ENCODE assay signal across 8 cellular contexts in genomic region chr2:234483568-234484251, GRCh38. TPM values are rescaled to one million over a fixed set of nuclear protein-coding genes. Genes with fewer than 3 reads are reported as not detected.
DNase-seq lines count a peak whose midpoint lies in the region; ATAC-seq, FAIRE-seq and TF ChIP-seq lines count a peak whose summit lies in the region.

No MANE protein-coding gene starts in this region.

- H3K4me1 ChIP-seq in GM12878 (ENCODE audit: control insufficient read depth, insufficient read depth, low read length) (peaks cover 11% of the 10 kb centered on the region), small intestine (ENCODE audit: control insufficient read depth in 2 of 2, insufficient read depth in 1 of 2, low read depth in 1 of 2, low read length in 1 of 2) (no peaks in the 10 kb centered on the region)

- ATAC-seq in HG02870 (IDR thresholded peaks at IDR 0.05; ENCODE audit: unreplicated experiment), result peak; percentile 72
- ATAC-seq in GM12878, result peak; percentile 86
- no peak for ATAC-seq in GM19324 (IDR thresholded peaks at IDR 0.05; ENCODE audit: low FRiP score, unreplicated experiment)

- 2% methylated on average over 9 of the region's 9 CpGs for WGBS in GM12878 (ENCODE audit: insufficient coverage, insufficient replicate concordance, low lambda C conversion rate, missing lambda C conversion rate)
- 44 to 65% (median 44%) methylated on average over 9 of the region's 9 CpGs for WGBS in small intestine, 3 donors

- H3K27me3 ChIP-seq in GM12878 (replicated peaks in 1 of 2; ENCODE audit: control insufficient read depth in 2 of 2, insufficient read depth in 2 of 2, low read length in 1 of 2) (no peaks in the 10 kb centered on the region), small intestine (ENCODE audit: control insufficient read depth in 2 of 2, insufficient read depth in 2 of 2, low read length in 2 of 2) (no peaks in the 10 kb centered on the region)

- peak overlapping the region; percentile 35 for H3K4me2 ChIP-seq in GM12878 (ENCODE audit: control insufficient read depth, insufficient read depth)

- H3K9ac ChIP-seq in GM12878 (ENCODE audit: control insufficient read depth, insufficient read depth, low read length), result no peak overlapping the region

- no peak for TF ChIP-seq POLR2A in GM12878 (IDR thresholded peaks at IDR 0.05; ENCODE audit: low read depth, low read length)

- CTCF ChIA-PET in GM12878 (lab: Yijun Ruan, JAX), result interaction anchor here (0.9 kb wide), 1 partner anchor 194 kb away, joined by 3 read pairs; no protein-coding TSS in a partner anchor

- peak; percentile 44 for DNase-seq in GM13976 (ENCODE audit: low spot score)
- peak; percentile 42 to 96 (median 78) for DNase-seq in T-helper 2 cell
- peak; percentile 40 for DNase-seq in GM12878 (ENCODE audit: low read depth, low spot score)
- peak; percentile 47 for DNase-seq in small intestine
- DNase-seq in Kasumi-1 (lab: John Stamatoyannopoulos, UW), result no peak
- DNase-seq in NCI-H1092 (lab: John Stamatoyannopoulos, UW), result no peak

- POLR2A ChIA-PET in GM12878 (lab: Charles Lee), result no interaction called here

- intact Hi-C loops in GM12878 (cut with micrococcal nuclease; ENCODE audit: unreplicated experiment), result no loop called here

- no peaks in the 10 kb centered on the region for H4K20me1 ChIP-seq in GM12878 (ENCODE audit: control insufficient read depth, insufficient read depth)

- TF ChIP-seq EP300 in GM12878 (IDR thresholded peaks at IDR 0.05; ENCODE audit: borderline replicate concordance in 1 of 2, control insufficient read depth in 1 of 2, low read depth in 2 of 2, low read length in 2 of 2), result no peak; a peak in 1 of 4 replicates

- TF ChIP-seq RAD21 in GM12878 (IDR thresholded peaks at IDR 0.05; ENCODE audit: insufficient read depth, low read depth, low read length), result no peak; the same call in 1 of the 2 replicates

- no peak overlapping the region for H2AFZ ChIP-seq in GM12878 (ENCODE audit: control insufficient read depth, low read depth, low read length)

- TF ChIP-seq CTCF in GM13976 (IDR thresholded peaks at IDR 0.05; ENCODE audit: borderline replicate concordance, control extremely low read depth, extremely low read depth, insufficient read depth, missing control alignments), result no peak
- peak in 2 of 3 experiments; percentile 38 to 43; a peak in 4 of 6 replicates for TF ChIP-seq CTCF in GM12878 (IDR thresholded peaks at IDR 0.05 in 2 of 3, conservative IDR thresholded peaks at IDR 0.05 in 1 of 3; ENCODE audit: control insufficient read depth in 2 of 3, extremely low read depth in 1 of 3, insufficient read depth in 1 of 3, low read depth in 3 of 3, low read length in 3 of 3)

- no peak overlapping the region for H3K4me3 ChIP-seq in GM12878
- H3K4me3 ChIP-seq in small intestine (ENCODE audit: low read depth in 1 of 2, low read length in 2 of 2), result no peak overlapping the region

- H3K36me3 ChIP-seq in GM12878 (ENCODE audit: control insufficient read depth in 2 of 2, insufficient read depth in 2 of 2, low read length in 1 of 2) (no peaks in the 10 kb centered on the region), small intestine (ENCODE audit: control insufficient read depth in 2 of 2, insufficient read depth in 2 of 2, low read length in 2 of 2) (no peaks in the 10 kb centered on the region)

- in situ Hi-C loops in GM13976 (cut with MboI; ENCODE audit: low sequenced_read_pairs, unreplicated experiment), result no loop called here
- in situ Hi-C loops in GM12878 (cut with MboI), result no loop called here

- RAD21 ChIA-PET in GM12878 (lab: Charles Lee; ENCODE audit: unreplicated experiment), result interaction anchor here (0.6 kb wide), 1 partner anchor 57 kb away, joined by 4 read pairs; no protein-coding TSS in a partner anchor

- H3K79me2 ChIP-seq in GM12878 (ENCODE audit: control insufficient read depth, insufficient read depth, low read length), result no peaks in the 10 kb centered on the region

- H3K27ac ChIP-seq in GM12878 (ENCODE audit: control insufficient read depth, insufficient read depth) (no peak overlapping the region; the same call in 1 of the 2 replicates), small intestine (ENCODE audit: low read depth in 1 of 2, low read length in 1 of 2) (no peak overlapping the region)

- no TSS peak for BruUV-seq in GM12878 (replicated peaks; lab: Mats Ljungman, UMichigan)

- no peaks in the 10 kb centered on the region for H3K9me3 ChIP-seq in GM12878 (replicated peaks; ENCODE audit: control insufficient read depth, insufficient read depth, low read length)
- no peaks in the 10 kb centered on the region for H3K9me3 ChIP-seq in small intestine (ENCODE audit: control insufficient read depth, low read depth)

- FAIRE-seq in GM12878 (lab: Jason Lieb, UNC) (no peak), small intestine (lab: Jason Lieb, UNC) (no peak)

- SMC1A ChIA-PET in GM12878 (lab: Charles Lee; ENCODE audit: uncharacterized antibody, unreplicated experiment), result interaction anchor here (0.9 to 1.2 kb wide), 3 partner anchors 31 to 195 kb away, joined by 3 to 5 read pairs (median 4); no protein-coding TSS in a partner anchor

TF ChIP-seq in GM12878, 131 proteins besides CTCF, POLR2A, EP300 and RAD21 (continues in another document):
- TF ChIP-seq MTA2 (IDR thresholded peaks at IDR 0.05; ENCODE audit: low read depth) (peak; percentile 38; the same call in 1 of the 2 replicates), BHLHE40 (IDR thresholded peaks at IDR 0.05; ENCODE audit: borderline replicate concordance in 1 of 2, low read depth in 2 of 2, low read length in 1 of 2) (peak in 1 of 2 experiments; percentile 24; a peak in 1 of 4 replicates), ESRRA (IDR thresholded peaks at IDR 0.05; ENCODE audit: low read length) (no peak), POU2F2 (IDR thresholded peaks at IDR 0.05; ENCODE audit: borderline replicate concordance, low read depth, low read length) (peak; percentile 35; the same call in 1 of the 3 replicates), NR2F1 (conservative IDR thresholded peaks at IDR 0.05) (peak; percentile 52), SRF (IDR thresholded peaks at IDR 0.05; ENCODE audit: low read depth in 2 of 2, low read length in 2 of 2) (no peak), ZNF592 (IDR thresholded peaks at IDR 0.05) (no peak), BACH1 (IDR thresholded peaks at IDR 0.05; ENCODE audit: borderline replicate concordance) (no peak)

RNA-seq across cellular contexts. Expression of gene ARL4C, which starts 13.2 kb away (rescaled TPM):
- 0.15 TPM in 1 of 2 replicates, not detected in the other for total RNA-seq in GM12878 (2013; cell fraction: nucleolus; rRNA removed)
- total RNA-seq in GM12878 (2014; rRNA removed) (0.06 TPM in 1 of 2 replicates, not detected in the other), GM12878 (2014; rRNA removed; fragmentation: Illumina TruSeq; extraction: Trizol) (0.04 TPM in 1 of 2 replicates, not detected in the other), GM12878 (2021) (0.24 and 0.26 TPM in 2 replicates)
- 0.49 TPM for polyA plus RNA-seq in GM12878 (2011; ENCODE audit: low read depth)
- polyA plus RNA-seq in GM12878 (2011; rRNA removed) (0.72 and 0.94 TPM in 2 replicates), GM12878 (2014; fragmentation: Illumina TruSeq; extraction: Trizol) (0.07 TPM in 1 of 2 replicates, not detected in the other), GM12878 (2014; fragmentation: Nextera tagmentation; extraction: Ambion mirVana) (not detected), GM12878 (2014; rRNA removed) (0.03 and 0.04 TPM in 2 replicates), GM12878 (2016; fragmentation: Nextera tagmentation; extraction: Ambion mirVana) (not detected), small intestine (1 to 10 TPM; 1.3 to 6.3 (median 4.3) TPM)
- polyA plus RNA-seq in GM12878 (2011; cell fraction: cytosol; rRNA removed), result 0.53 and 0.61 TPM in 2 replicates
- polyA plus RNA-seq in GM12878 (2011; cell fraction: nucleus; rRNA removed), result 0.48 and 0.63 TPM in 2 replicates
- 1.2 and 1.6 TPM in 2 replicates for polyA plus RNA-seq in GM12878 (2012)
- 0.37 and 0.62 TPM in 2 replicates for polyA minus RNA-seq in GM12878 (2011; rRNA and poly(A)+ RNA removed)
- polyA minus RNA-seq in GM12878 (2011; cell fraction: cytosol; rRNA and poly(A)+ RNA removed), result 0.27 and 0.52 TPM in 2 replicates
- polyA minus RNA-seq in GM12878 (2011; cell fraction: nucleus; rRNA and poly(A)+ RNA removed), result 0.60 and 0.77 TPM in 2 replicates

Comparison
In these comparisons a context has a peak if more than half of its experiments do, and no peak if none do; other contexts are left out.
1. DNase-seq: peak in GM13976 (single experiment), T-helper 2 cell (5 of 5), GM12878 (single experiment) and small intestine (single experiment); none in Kasumi-1 (0 of 2) and NCI-H1092 (single experiment).